16 cellular contexts compared by ENCODE assay signal in genomic region chr3:139830817-139831216, GRCh38.
A peak's percentile ranks its signal among the peaks of the same experiment; 100 is the strongest.
DNase-seq lines count a peak whose midpoint lies in the region; ATAC-seq and TF ChIP-seq lines count a peak whose summit lies in the region.
"Had no signal": no experiment of that assay in that cellular context is flagged by ENCODE, and none has a peak within 500 bp of the region (broad histone marks: within the 10 kb centered on the region; RNA-seq: fewer than 3 reads in every experiment).

No MANE protein-coding gene starts in this region.

- in situ Hi-C loops in HAP-1 (cut with MboI; ENCODE audit: low sequenced_read_pairs) = no loop called here

- H3K4me1 ChIP-seq in ectodermal cell (ENCODE audit: control insufficient read depth, insufficient read depth, low read length) = peaks cover 11% of the 10 kb centered on the region
- no peaks in the 10 kb centered on the region for H3K4me1 ChIP-seq in HAP-1

- no peak overlapping the region for H3K4me3 ChIP-seq in ectodermal cell (ENCODE audit: insufficient read depth, low read depth, low read length)
- no peak overlapping the region for H3K4me3 ChIP-seq in HAP-1

- DNase-seq in COLO668 (lab: John Stamatoyannopoulos, UW; ENCODE audit: unreplicated experiment) (peak; percentile 14), NCI-H524 (lab: John Stamatoyannopoulos, UW) (peak; percentile 97 to 98), mucosa of gallbladder (ENCODE audit: low spot score) (peak; percentile 14), GM20000 (ENCODE audit: low spot score) (no peak), HAP-1 (ENCODE audit: low spot score in 2 of 2) (no peak), NCI-H345 (lab: John Stamatoyannopoulos, UW) (no peak)
- DNase-seq: activated CD4-positive, alpha-beta memory T cell treated with anti-CD3 and anti-CD28 coated beads for 36 hours; activated effector memory CD4-positive, alpha-beta T cell treated with Interleukin-2 at 50 U/mL for 16 hours; NCI-H226; stimulated activated CD4-positive, alpha-beta T cell treated with anti-CD3 and anti-CD28 coated beads, Interleukin-15, amount 100 ng/mL, for 24 hours; T1000 had no signal

- H3K9me3 ChIP-seq in ectodermal cell (ENCODE audit: control insufficient read depth, low read length) (no peaks in the 10 kb centered on the region), HAP-1 (no peaks in the 10 kb centered on the region)

- ATAC-seq in GM21367 (IDR thresholded peaks at IDR 0.05; ENCODE audit: unreplicated experiment) = no peak

- H3K27me3 ChIP-seq in ectodermal cell (ENCODE audit: control insufficient read depth, insufficient read depth, low read length, poor library complexity, severe bottlenecking) (no peaks in the 10 kb centered on the region), HAP-1 (ENCODE audit: low read depth) (no peaks in the 10 kb centered on the region)

- no peak for TF ChIP-seq CTCF in GM20000 (IDR thresholded peaks at IDR 0.05; ENCODE audit: extremely low read depth, missing control alignments)

- H3K27ac ChIP-seq in ectodermal cell (ENCODE audit: insufficient read depth, low read depth, low read length, poor library complexity, severe bottlenecking) = peak overlapping the region; percentile 1
- H3K27ac ChIP-seq: epithelial cell of prostate, KMS-11, RWPE1 had no signal

- WGBS in ectodermal cell, 2 experiments = 76 to 79% methylated on average over 11 of the region's 11 CpGs

- no peaks in the 10 kb centered on the region for H3K36me3 ChIP-seq in ectodermal cell (ENCODE audit: control insufficient read depth, insufficient read depth, low read length)
- no peaks in the 10 kb centered on the region for H3K36me3 ChIP-seq in HAP-1 (replicated peaks)

Comparison
In these comparisons a context has a peak if more than half of its experiments do, and no peak if none do; other contexts are left out.
1. DNase-seq: peak in COLO668 (single experiment), NCI-H524 (2 of 2) and mucosa of gallbladder (single experiment); none in GM20000 (single experiment), HAP-1 (0 of 2) and NCI-H345 (single experiment).